1 cellular context compared by ENCODE assay signal in the genomic region with DNA sequence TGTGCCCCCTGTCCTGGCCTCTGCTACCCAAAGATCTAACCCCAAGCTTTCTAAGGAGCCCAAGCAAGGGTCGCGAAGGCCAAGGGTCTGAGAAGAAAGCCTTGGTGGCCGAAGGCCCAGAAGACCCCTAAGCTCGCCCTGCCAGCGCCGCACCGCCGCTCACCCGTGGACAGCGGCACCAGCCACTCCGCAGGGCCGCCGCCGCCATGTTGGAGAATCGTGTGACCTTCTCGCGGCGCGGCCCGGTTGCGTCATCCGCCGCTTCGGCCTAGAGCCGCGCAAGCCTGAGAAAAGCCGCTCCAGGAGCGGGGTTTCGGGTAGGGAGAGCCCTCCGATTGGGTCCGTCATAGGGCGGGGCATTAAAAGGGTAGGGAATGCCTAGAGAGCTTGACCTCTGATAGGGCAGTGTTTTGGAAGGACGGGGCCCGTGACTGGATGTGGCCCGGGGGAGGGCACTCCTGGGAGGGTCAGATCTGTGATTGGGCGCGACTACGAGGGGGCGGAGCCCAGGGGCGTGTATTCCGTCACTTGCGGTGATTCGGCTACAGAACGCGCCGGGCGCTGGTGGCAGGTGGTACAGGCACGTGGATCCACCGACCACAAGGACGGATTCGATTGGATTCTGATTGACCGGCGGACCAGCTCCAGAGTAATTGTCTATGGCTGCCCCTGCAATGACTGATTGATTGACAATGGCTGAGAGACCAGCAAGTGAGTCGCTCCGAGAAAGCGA.
TF ChIP-seq lines count a peak whose summit lies in the region.

A gene with protein sequence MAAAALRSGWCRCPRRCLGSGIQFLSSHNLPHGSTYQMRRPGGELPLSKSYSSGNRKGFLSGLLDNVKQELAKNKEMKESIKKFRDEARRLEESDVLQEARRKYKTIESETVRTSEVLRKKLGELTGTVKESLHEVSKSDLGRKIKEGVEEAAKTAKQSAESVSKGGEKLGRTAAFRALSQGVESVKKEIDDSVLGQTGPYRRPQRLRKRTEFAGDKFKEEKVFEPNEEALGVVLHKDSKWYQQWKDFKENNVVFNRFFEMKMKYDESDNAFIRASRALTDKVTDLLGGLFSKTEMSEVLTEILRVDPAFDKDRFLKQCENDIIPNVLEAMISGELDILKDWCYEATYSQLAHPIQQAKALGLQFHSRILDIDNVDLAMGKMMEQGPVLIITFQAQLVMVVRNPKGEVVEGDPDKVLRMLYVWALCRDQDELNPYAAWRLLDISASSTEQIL (minus strand): TSS at position 223 of the 733 bp plus-strand sequence. CDS start 15 bp downstream, at position 208.

TF ChIP-seq in H1, 55 proteins besides CTCF, POLR2A, EP300 and RAD21 (continued from another document):
- TF ChIP-seq MAFK (IDR thresholded peaks at IDR 0.05; ENCODE audit: low read depth, low read length): no peak
- TF ChIP-seq SIRT6 (IDR thresholded peaks at IDR 0.05; ENCODE audit: low read length): no peak
- peak; percentile 85 for TF ChIP-seq TBP (IDR thresholded peaks at IDR 0.05; ENCODE audit: low read depth, low read length)
- TF ChIP-seq RFX5 (IDR thresholded peaks at IDR 0.05; ENCODE audit: borderline replicate concordance, low read depth, low read length): no peak
- no peak for TF ChIP-seq ASH2L (IDR thresholded peaks at IDR 0.05; ENCODE audit: low read length)
- TF ChIP-seq TEAD4 (IDR thresholded peaks at IDR 0.05; ENCODE audit: low read depth, low read length): no peak
- no peak for TF ChIP-seq EZH2 (IDR thresholded peaks at IDR 0.05; ENCODE audit: low read depth, low read length, severe bottlenecking)
- peak; percentile 99 for TF ChIP-seq POLR2AphosphoS5 (IDR thresholded peaks at IDR 0.05; ENCODE audit: low read depth, low read length)
- TF ChIP-seq CEBPB (IDR thresholded peaks at IDR 0.05; ENCODE audit: low read depth, low read length): peak; percentile 98
- TF ChIP-seq SP2 (IDR thresholded peaks at IDR 0.05; ENCODE audit: low read length): peak; percentile 38
- peak; percentile 0; the same call in 1 of the 2 replicates for TF ChIP-seq GTF2F1 (IDR thresholded peaks at IDR 0.05; ENCODE audit: borderline replicate concordance, low read depth, low read length)
- peak; percentile 81 for TF ChIP-seq PHF8 (conservative IDR thresholded peaks at IDR 0.05; ENCODE audit: low read depth, low read length)
- peak; percentile 56; the same call in 1 of the 2 replicates for TF ChIP-seq SP4 (IDR thresholded peaks at IDR 0.05; ENCODE audit: low read length)
- TF ChIP-seq, protein P1, sequence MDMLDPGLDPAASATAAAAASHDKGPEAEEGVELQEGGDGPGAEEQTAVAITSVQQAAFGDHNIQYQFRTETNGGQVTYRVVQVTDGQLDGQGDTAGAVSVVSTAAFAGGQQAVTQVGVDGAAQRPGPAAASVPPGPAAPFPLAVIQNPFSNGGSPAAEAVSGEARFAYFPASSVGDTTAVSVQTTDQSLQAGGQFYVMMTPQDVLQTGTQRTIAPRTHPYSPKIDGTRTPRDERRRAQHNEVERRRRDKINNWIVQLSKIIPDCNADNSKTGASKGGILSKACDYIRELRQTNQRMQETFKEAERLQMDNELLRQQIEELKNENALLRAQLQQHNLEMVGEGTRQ (IDR thresholded peaks at IDR 0.05; ENCODE audit: low read length): no peak
- TF ChIP-seq CHD1 (IDR thresholded peaks at IDR 0.05; ENCODE audit: low read depth, low read length): no peak
- no peak for TF ChIP-seq CHD7 (IDR thresholded peaks at IDR 0.05; ENCODE audit: insufficient replicate concordance, low read length)
- no peak for TF ChIP-seq ZNF274 (IDR thresholded peaks at IDR 0.05; ENCODE audit: borderline replicate concordance, extremely low read depth, low read length)
- no peak for TF ChIP-seq RBBP5 (IDR thresholded peaks at IDR 0.05; ENCODE audit: borderline replicate concordance, low read depth, low read length)
- peak; percentile 89 for TF ChIP-seq KDM4A (IDR thresholded peaks at IDR 0.05; ENCODE audit: low read depth, low read length, severe bottlenecking)
- TF ChIP-seq E2F6 (IDR thresholded peaks at IDR 0.05): peak; percentile 77; the same call in 1 of the 2 replicates
- no peak for TF ChIP-seq GABPA (IDR thresholded peaks at IDR 0.05; ENCODE audit: borderline replicate concordance, insufficient read depth, low read length)
- no peak for TF ChIP-seq CTBP2 (IDR thresholded peaks at IDR 0.05; ENCODE audit: borderline replicate concordance, insufficient read depth, insufficient read length, low read length)
- TF ChIP-seq CBX8 (IDR thresholded peaks at IDR 0.05; ENCODE audit: borderline replicate concordance, low read depth, low read length): no peak
- TF ChIP-seq CBX5 (IDR thresholded peaks at IDR 0.05; ENCODE audit: low read depth, low read length): no peak
- no peak for TF ChIP-seq KDM1A (IDR thresholded peaks at IDR 0.05; ENCODE audit: borderline replicate concordance, low read length)
- TF ChIP-seq, protein P2, sequence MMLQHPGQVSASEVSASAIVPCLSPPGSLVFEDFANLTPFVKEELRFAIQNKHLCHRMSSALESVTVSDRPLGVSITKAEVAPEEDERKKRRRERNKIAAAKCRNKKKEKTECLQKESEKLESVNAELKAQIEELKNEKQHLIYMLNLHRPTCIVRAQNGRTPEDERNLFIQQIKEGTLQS (IDR thresholded peaks at IDR 0.05; ENCODE audit: insufficient read depth, low read depth, low read length): peak; percentile 90
- TF ChIP-seq SIX5 (IDR thresholded peaks at IDR 0.05; ENCODE audit: low read depth, low read length): no peak
- no peak for TF ChIP-seq EGR1 (IDR thresholded peaks at IDR 0.05; ENCODE audit: borderline replicate concordance, low read depth, low read length)
- TF ChIP-seq NANOG (IDR thresholded peaks at IDR 0.05; ENCODE audit: insufficient read depth, low read depth, low read length, poor library complexity, severe bottlenecking): no peak
- TF ChIP-seq RXRA (IDR thresholded peaks at IDR 0.05; ENCODE audit: insufficient read depth, low read depth, low read length): no peak
- no peak for TF ChIP-seq TCF12 (IDR thresholded peaks at IDR 0.05; ENCODE audit: low read depth, low read length)
- peak; percentile 92 for TF ChIP-seq JUND (IDR thresholded peaks at IDR 0.05; ENCODE audit: low read length)
- peak; percentile 74 to 84; a peak in 3 of 4 replicates for TF ChIP-seq SIN3A (conservative IDR thresholded peaks at IDR 0.05 in 1 of 2, IDR thresholded peaks at IDR 0.05 in 1 of 2; ENCODE audit: low read depth in 1 of 2, low read length in 2 of 2)
- no peak for TF ChIP-seq BACH1 (IDR thresholded peaks at IDR 0.05; ENCODE audit: low read length)
- no peak for TF ChIP-seq POU5F1 (IDR thresholded peaks at IDR 0.05; ENCODE audit: low read depth, low read length)
- TF ChIP-seq, protein P3, sequence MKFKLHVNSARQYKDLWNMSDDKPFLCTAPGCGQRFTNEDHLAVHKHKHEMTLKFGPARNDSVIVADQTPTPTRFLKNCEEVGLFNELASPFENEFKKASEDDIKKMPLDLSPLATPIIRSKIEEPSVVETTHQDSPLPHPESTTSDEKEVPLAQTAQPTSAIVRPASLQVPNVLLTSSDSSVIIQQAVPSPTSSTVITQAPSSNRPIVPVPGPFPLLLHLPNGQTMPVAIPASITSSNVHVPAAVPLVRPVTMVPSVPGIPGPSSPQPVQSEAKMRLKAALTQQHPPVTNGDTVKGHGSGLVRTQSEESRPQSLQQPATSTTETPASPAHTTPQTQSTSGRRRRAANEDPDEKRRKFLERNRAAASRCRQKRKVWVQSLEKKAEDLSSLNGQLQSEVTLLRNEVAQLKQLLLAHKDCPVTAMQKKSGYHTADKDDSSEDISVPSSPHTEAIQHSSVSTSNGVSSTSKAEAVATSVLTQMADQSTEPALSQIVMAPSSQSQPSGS (IDR thresholded peaks at IDR 0.05; ENCODE audit: low read length): peak; percentile 69; the same call in 1 of the 2 replicates
- TF ChIP-seq BRCA1 (IDR thresholded peaks at IDR 0.05; ENCODE audit: low read depth, low read length): no peak
- TF ChIP-seq KDM5A (IDR thresholded peaks at IDR 0.05; ENCODE audit: low read length): peak; percentile 93
- no peak for TF ChIP-seq BCL11A (IDR thresholded peaks at IDR 0.05; ENCODE audit: low read depth in 2 of 2, low read length in 2 of 2)
- no peak for TF ChIP-seq SUZ12 (IDR thresholded peaks at IDR 0.05; ENCODE audit: low read length)
- TF ChIP-seq NRF1 (IDR thresholded peaks at IDR 0.05; ENCODE audit: low read depth, low read length): no peak
- peak; percentile 98 for TF ChIP-seq TAF1 (IDR thresholded peaks at IDR 0.05; ENCODE audit: low read depth, low read length)
- TF ChIP-seq HDAC2 (IDR thresholded peaks at IDR 0.05; ENCODE audit: borderline replicate concordance in 1 of 2, low read depth in 2 of 2, low read length in 2 of 2): peak in 1 of 2 experiments; percentile 87; a peak in 1 of 4 replicates
- TF ChIP-seq YY1 (IDR thresholded peaks at IDR 0.05; ENCODE audit: low read depth, low read length): peak; percentile 98
- TF ChIP-seq SP1 (IDR thresholded peaks at IDR 0.05; ENCODE audit: low read depth, low read length): peak; percentile 90; the same call in 1 of the 2 replicates
- peak; percentile 98 for TF ChIP-seq SAP30 (IDR thresholded peaks at IDR 0.05; ENCODE audit: insufficient read depth, insufficient replicate concordance, low read length)
- TF ChIP-seq HDAC6 (IDR thresholded peaks at IDR 0.05; ENCODE audit: low read depth, low read length): no peak
- no peak for TF ChIP-seq JUN (IDR thresholded peaks at IDR 0.05; ENCODE audit: low read depth, low read length)
